In genomic region chr17:4635823-4636375, GRCh38 we compare ENCODE assay signal across 12 cellular contexts. TPM values are rescaled to one million over a fixed set of nuclear protein-coding genes. Genes with fewer than 3 reads are reported as not detected.
DNase-seq lines count a peak whose midpoint lies in the region; ATAC-seq and TF ChIP-seq lines count a peak whose summit lies in the region.
"Had no signal": no experiment of that assay in that cellular context is flagged by ENCODE, and none has a peak within 500 bp of the region (broad histone marks: within the 10 kb centered on the region; RNA-seq: fewer than 3 reads in every experiment).

No MANE protein-coding gene starts in this region.

- DNase-seq in Right ventricle myocardium inferior (ENCODE audit: missing footprints) (no peak), cardiac septum (ENCODE audit: low spot score) (no peak), G401 (ENCODE audit: low spot score) (no peak), activated T-cell treated with anti-CD3 and anti-CD28 coated beads for 4 hours (no peak)
- DNase-seq: CD4-positive, CD25-positive, alpha-beta regulatory T cell; NCI-H1436 treated with DMSO at 0.1 percent for 48 hours had no signal

- no peaks in the 10 kb centered on the region for H3K27me3 ChIP-seq in SU-DHL-6 (ENCODE audit: low read length)

- H2AFZ ChIP-seq in SU-DHL-6 (ENCODE audit: low read depth, low read length, severe bottlenecking): no peak overlapping the region

- peak overlapping the region; percentile 3 for H3K4me3 Mint-ChIP-seq in stimulated activated naive CD8-positive, alpha-beta T cell treated with anti-CD3 and anti-CD28 coated beads, Interleukin-15, Interleukin-2, amounts not matched to agents 100 ng/mL and 50 ng/mL, for 24 hours

- in situ Hi-C loops in G401 (cut with HindIII; ENCODE audit: low sequenced_read_pairs): no loop called here

- peaks cover 4% of the 10 kb centered on the region for H3K9me3 Mint-ChIP-seq in stimulated activated naive CD8-positive, alpha-beta T cell treated with anti-CD3 and anti-CD28 coated beads, Interleukin-15, Interleukin-2, amounts not matched to agents 100 ng/mL and 50 ng/mL, for 24 hours

- H3K27me3 Mint-ChIP-seq in stimulated activated naive CD8-positive, alpha-beta T cell treated with anti-CD3 and anti-CD28 coated beads, Interleukin-15, Interleukin-2, amounts not matched to agents 100 ng/mL and 50 ng/mL, for 24 hours: peaks cover 50% of the 10 kb centered on the region

- H3K27ac Mint-ChIP-seq in stimulated activated naive CD8-positive, alpha-beta T cell treated with anti-CD3 and anti-CD28 coated beads, Interleukin-15, Interleukin-2, amounts not matched to agents 100 ng/mL and 50 ng/mL, for 24 hours: no peak overlapping the region

- H3K9ac ChIP-seq in SU-DHL-6 (ENCODE audit: low read length): no peak overlapping the region

- intact Hi-C loops in Right ventricle myocardium inferior (cut with DNase I): no loop called here
- intact Hi-C loops in cardiac septum (cut with DNase I): no loop called here

- H3K9me3 ChIP-seq in SU-DHL-6 (ENCODE audit: insufficient read depth, low read length): no peaks in the 10 kb centered on the region

- peak overlapping the region; percentile 7 for H3K4me2 ChIP-seq in SU-DHL-6 (ENCODE audit: low read depth, low read length, poor library complexity, severe bottlenecking)
- H3K4me2 ChIP-seq: smooth muscle cell had no signal

- no peaks in the 10 kb centered on the region for H3K9me2 ChIP-seq in SU-DHL-6 (replicated peaks; ENCODE audit: insufficient read depth, low read length)

- no peaks in the 10 kb centered on the region for H3K79me2 ChIP-seq in SU-DHL-6 (ENCODE audit: insufficient read depth, low read length)

- no peak overlapping the region for H3K4me3 ChIP-seq in SU-DHL-6 (ENCODE audit: insufficient read depth, low read length, poor library complexity, severe bottlenecking)
- H3K4me3 ChIP-seq: dorsolateral prefrontal cortex, smooth muscle cell had no signal

- no peaks in the 10 kb centered on the region for H3K36me3 Mint-ChIP-seq in stimulated activated naive CD8-positive, alpha-beta T cell treated with anti-CD3 and anti-CD28 coated beads, Interleukin-15, Interleukin-2, amounts not matched to agents 100 ng/mL and 50 ng/mL, for 24 hours (ENCODE audit: low read depth)
- H3K36me3 Mint-ChIP-seq: CD4-positive, CD25-positive, alpha-beta regulatory T cell had no signal

- H3K27ac ChIP-seq in SU-DHL-6 (ENCODE audit: low read depth, low read length): no peak overlapping the region
- H3K27ac ChIP-seq: dorsolateral prefrontal cortex had no signal

- ATAC-seq in Right ventricle myocardium inferior: peak; percentile 43
- ATAC-seq in HG03066 (IDR thresholded peaks at IDR 0.05; ENCODE audit: low read depth, unreplicated experiment): peak; percentile 53
- ATAC-seq in HG03565 (IDR thresholded peaks at IDR 0.05; ENCODE audit: unreplicated experiment): no peak

- no peaks in the 10 kb centered on the region for H3F3A ChIP-seq in SU-DHL-6 (ENCODE audit: insufficient read depth)

- TF ChIP-seq CTCF in SU-DHL-6 (IDR thresholded peaks at IDR 0.05; ENCODE audit: insufficient read depth, low read length, poor library complexity, severe bottlenecking): no peak

- H3K36me3 ChIP-seq in SU-DHL-6 (ENCODE audit: low read length): no peaks in the 10 kb centered on the region

- H3K4me1 Mint-ChIP-seq in stimulated activated naive CD8-positive, alpha-beta T cell treated with anti-CD3 and anti-CD28 coated beads, Interleukin-15, Interleukin-2, amounts not matched to agents 100 ng/mL and 50 ng/mL, for 24 hours (ENCODE audit: low read depth): peaks cover 24% of the 10 kb centered on the region

- no peaks in the 10 kb centered on the region for H4K20me1 ChIP-seq in SU-DHL-6 (ENCODE audit: low read depth, low read length)

RNA-seq across cellular contexts. Expression of gene ALOX15, which starts 5.6 kb away (rescaled TPM):
- 0.19 TPM for total RNA-seq in Right ventricle myocardium inferior
- total RNA-seq in cardiac septum: 0.35 TPM
- 0.41 TPM in 1 of 2 replicates, not detected in the other for total RNA-seq in G401 (2014; rRNA removed; shearing (Covaris generic))
- total RNA-seq: CD4-positive, CD25-positive, alpha-beta regulatory T cell; smooth muscle cell had no signal

RNA-seq across cellular contexts. Expression of gene SMTNL2, which starts 51.6 kb away (rescaled TPM):
- total RNA-seq in Right ventricle myocardium inferior: 48.6 TPM
- total RNA-seq in cardiac septum: 8.1 TPM
- not detected in 2 replicates for total RNA-seq in G401 (2014; rRNA removed; shearing (Covaris generic))
- total RNA-seq: CD4-positive, CD25-positive, alpha-beta regulatory T cell had no signal
